In genomic region chr3:49005998-49006397, GRCh38 we compare ENCODE assay signal across 9 cellular contexts. TPM values are rescaled to one million over a fixed set of nuclear protein-coding genes. Genes with fewer than 3 reads are reported as not detected.
DNase-seq lines count a peak whose midpoint lies in the region; ATAC-seq and TF ChIP-seq lines count a peak whose summit lies in the region.
"Had no signal": no experiment of that assay in that cellular context is flagged by ENCODE, and none has a peak within 500 bp of the region (broad histone marks: within the 10 kb centered on the region; RNA-seq: fewer than 3 reads in every experiment).

No MANE protein-coding gene starts in this region.

- no peaks in the 10 kb centered on the region for H4K20me1 ChIP-seq in fibroblast of lung (ENCODE audit: control insufficient read depth, extremely low read depth, insufficient read depth, low read length)

- no peaks in the 10 kb centered on the region for H3K9me3 ChIP-seq in RWPE2 (ENCODE audit: severe bottlenecking)
- H3K9me3 ChIP-seq in fibroblast of lung (ENCODE audit: control insufficient read depth, insufficient read depth, low read depth, low read length): no peaks in the 10 kb centered on the region
- no peaks in the 10 kb centered on the region for H3K9me3 ChIP-seq in skeletal muscle satellite cell (replicated peaks; ENCODE audit: low read length)

- ATAC-seq in RWPE2 (ENCODE audit: low read depth): no peak
- ATAC-seq: activated CD4-positive, CD25-positive, alpha-beta regulatory T cell treated with anti-CD3 and anti-CD28 coated beads, Interleukin-2, amount 50 U/mL, for 24 hours had no signal

- H2AFZ ChIP-seq in fibroblast of lung (ENCODE audit: low read length): no peak overlapping the region

- H3K36me3 ChIP-seq in RWPE2 (ENCODE audit: low read depth) (peaks cover 7% of the 10 kb centered on the region), fibroblast of lung (ENCODE audit: control insufficient read depth, insufficient read depth, low read length) (peaks cover 3% of the 10 kb centered on the region), skeletal muscle satellite cell (ENCODE audit: insufficient read depth, low read length) (peaks cover 3% of the 10 kb centered on the region)

- DNase-seq in GM12865 (ENCODE audit: low read depth) (no peak), RWPE2 (ENCODE audit: low spot score) (no peak), fibroblast of lung (ENCODE audit: low read depth in 2 of 2) (no peak), HuH-7.5 (ENCODE audit: low spot score) (no peak), GM19240 (ENCODE audit: insufficient read length, low spot score) (no peak), NCI-H1092 treated with DMSO at 0.1 percent for 48 hours (lab: John Stamatoyannopoulos, UW) (no peak), OCI-M1 (lab: John Stamatoyannopoulos, UW) (no peak)

- H3K79me2 ChIP-seq in fibroblast of lung (ENCODE audit: control insufficient read depth, insufficient read depth, low read length): peaks cover 16% of the 10 kb centered on the region

- H3K27ac ChIP-seq in RWPE2 (ENCODE audit: poor library complexity, severe bottlenecking): peak overlapping the region; percentile 80
- H3K27ac ChIP-seq in fibroblast of lung (ENCODE audit: insufficient read depth, low read length): peak overlapping the region; percentile 85

- H3K4me2 ChIP-seq in fibroblast of lung (ENCODE audit: extremely low read depth, insufficient read depth, low read length): peak overlapping the region; percentile 73
- H3K4me2 ChIP-seq in skeletal muscle satellite cell (ENCODE audit: low read length): peak overlapping the region; percentile 100

- no peaks in the 10 kb centered on the region for H3K27me3 ChIP-seq in RWPE2 (ENCODE audit: insufficient read depth, poor library complexity, severe bottlenecking)
- no peaks in the 10 kb centered on the region for H3K27me3 ChIP-seq in fibroblast of lung (ENCODE audit: control insufficient read depth, insufficient read depth, low read length)
- H3K27me3 ChIP-seq in skeletal muscle satellite cell (ENCODE audit: control insufficient read depth, insufficient read depth, low read length): no peaks in the 10 kb centered on the region

- H3K9ac ChIP-seq in fibroblast of lung (ENCODE audit: insufficient read depth, low read length): no peak overlapping the region
- H3K9ac ChIP-seq in skeletal muscle satellite cell (ENCODE audit: low read depth, low read length): peak overlapping the region; percentile 91

- H3K4me1 ChIP-seq in RWPE2 (ENCODE audit: insufficient read depth, poor library complexity, severe bottlenecking) (no peaks in the 10 kb centered on the region), fibroblast of lung (ENCODE audit: control insufficient read depth, extremely low read depth, insufficient read depth, low read length) (peaks cover 4% of the 10 kb centered on the region), skeletal muscle satellite cell (ENCODE audit: control insufficient read depth, insufficient read depth, low read length) (peaks cover 17% of the 10 kb centered on the region)

- H3K4me3 ChIP-seq in GM12865 (ENCODE audit: low read depth, low read length) (peak overlapping the region; percentile 92), RWPE2 (ENCODE audit: severe bottlenecking) (no peak overlapping the region), fibroblast of lung (replicated peaks in 1 of 4; ENCODE audit: control extremely low read depth in 1 of 4, insufficient read depth in 1 of 4, low read depth in 3 of 4, low read length in 4 of 4) (peak overlapping the region in 2 of 4 experiments; percentile 82 to 84), skeletal muscle satellite cell (ENCODE audit: low read length) (peak overlapping the region; percentile 82)

- TF ChIP-seq CTCF in GM12865 (IDR thresholded peaks at IDR 0.05; ENCODE audit: insufficient read depth, low read depth, low read length, missing control alignments) (no peak), RWPE2 (IDR thresholded peaks at IDR 0.05; ENCODE audit: poor library complexity, severe bottlenecking) (no peak), fibroblast of lung (conservative IDR thresholded peaks at IDR 0.05 in 1 of 2, IDR thresholded peaks at IDR 0.05 in 1 of 2; ENCODE audit: low read depth in 1 of 2, low read length in 2 of 2) (no peak)

RNA-seq across cellular contexts. Expression of gene WDR6, which starts 1.2 kb away (rescaled TPM):
- 59.6 and 77.9 TPM in 2 replicates for total RNA-seq in fibroblast of lung
- 58.7 and 68.2 TPM in 2 replicates for polyA plus RNA-seq in fibroblast of lung
- polyA plus RNA-seq in fibroblast of lung (2012): 64.4 and 80.1 TPM in 2 replicates
- polyA minus RNA-seq in fibroblast of lung (ENCODE audit: low replicate concordance): 232 and 383 TPM in 2 replicates
- total RNA-seq in skeletal muscle satellite cell (2012; rRNA removed): 25.8 and 54.0 TPM in 2 replicates

RNA-seq across cellular contexts. Expression of gene DALRD3, which starts 12.4 kb away (rescaled TPM):
- 53.4 and 70.2 TPM in 2 replicates for total RNA-seq in fibroblast of lung
- 40.2 and 50.8 TPM in 2 replicates for polyA plus RNA-seq in fibroblast of lung
- polyA plus RNA-seq in fibroblast of lung (2012): 36.3 and 39.3 TPM in 2 replicates
- polyA minus RNA-seq in fibroblast of lung (ENCODE audit: low replicate concordance): 162 and 242 TPM in 2 replicates
- total RNA-seq in skeletal muscle satellite cell (2012; rRNA removed): 42.8 and 47.2 TPM in 2 replicates

RNA-seq across cellular contexts. Expression of gene NDUFAF3, which starts 15.9 kb away (rescaled TPM):
- 71.1 and 113 TPM in 2 replicates for total RNA-seq in fibroblast of lung
- polyA plus RNA-seq in fibroblast of lung: 57.3 and 69.1 TPM in 2 replicates
- 133 and 187 TPM in 2 replicates for polyA plus RNA-seq in fibroblast of lung (2012)
- 119 and 128 TPM in 2 replicates for polyA minus RNA-seq in fibroblast of lung (ENCODE audit: low replicate concordance)
- total RNA-seq in skeletal muscle satellite cell (2012; rRNA removed): 35.0 and 48.3 TPM in 2 replicates

RNA-seq across cellular contexts. Expression of gene P4HTM, which starts 16.0 kb away (rescaled TPM):
- total RNA-seq in fibroblast of lung: 33.4 and 46.7 TPM in 2 replicates
- 16.0 and 16.2 TPM in 2 replicates for polyA plus RNA-seq in fibroblast of lung
- polyA plus RNA-seq in fibroblast of lung (2012): 14.4 and 16.1 TPM in 2 replicates
- 17.9 and 30.7 TPM in 2 replicates for polyA minus RNA-seq in fibroblast of lung (ENCODE audit: low replicate concordance)
- 11.4 and 15.2 TPM in 2 replicates for total RNA-seq in skeletal muscle satellite cell (2012; rRNA removed)

RNA-seq across cellular contexts. Expression of gene IMPDH2, which starts 23.2 kb away (rescaled TPM):
- total RNA-seq in fibroblast of lung: 448 and 560 TPM in 2 replicates
- polyA plus RNA-seq in fibroblast of lung: 187 and 203 TPM in 2 replicates
- polyA plus RNA-seq in fibroblast of lung (2012): 209 and 210 TPM in 2 replicates
- polyA minus RNA-seq in fibroblast of lung (ENCODE audit: low replicate concordance): 274 and 472 TPM in 2 replicates
- 341 and 359 TPM in 2 replicates for total RNA-seq in skeletal muscle satellite cell (2012; rRNA removed)
